In genomic region chr6:2855061-2855519, GRCh38 we compare ENCODE assay signal across 8 cellular contexts. TPM values are rescaled to one million over a fixed set of nuclear protein-coding genes. Genes with fewer than 3 reads are reported as not detected.
DNase-seq lines count a peak whose midpoint lies in the region; ATAC-seq and TF ChIP-seq lines count a peak whose summit lies in the region.

No MANE protein-coding gene starts in this region.

- TF ChIP-seq CTCF in breast epithelium (IDR thresholded peaks at IDR 0.05) (no peak), MCF 10A (IDR thresholded peaks at IDR 0.05; ENCODE audit: unreplicated experiment) (no peak), coronary artery (IDR thresholded peaks at IDR 0.05) (no peak), vagina (IDR thresholded peaks at IDR 0.05) (no peak)

- H3K36me3 Mint-ChIP-seq in MCF 10A (ENCODE audit: insufficient read depth, unreplicated experiment): no peaks in the 10 kb centered on the region
- peaks cover 14 to 19% of the 10 kb centered on the region in 2 donors for H3K36me3 Mint-ChIP-seq in naive B cell

- peak overlapping the region in 1 of 3 donors; percentile 62 for H3K4me3 ChIP-seq in breast epithelium
- H3K4me3 ChIP-seq in coronary artery: peak overlapping the region; percentile 67
- no peak overlapping the region for H3K4me3 ChIP-seq in vagina

- CTCF ChIA-PET in MCF 10A (lab: Yijun Ruan, JAX): interaction anchor here (0.6 to 4.9 kb wide), 7 partner anchors 8 to 77 kb away, joined by 3 to 31 read pairs (median 5); no protein-coding TSS in a partner anchor

- H3K4me1 ChIP-seq in breast epithelium: no peaks in the 10 kb centered on the region
- peaks cover 48% of the 10 kb centered on the region for H3K4me1 ChIP-seq in vagina

- H3K27ac Mint-ChIP-seq in MCF 10A (ENCODE audit: low read depth, unreplicated experiment): no peak overlapping the region
- H3K27ac Mint-ChIP-seq in naive B cell: peak overlapping the region; percentile 71 to 98 (median 95)

- H3K4me1 Mint-ChIP-seq in MCF 10A (ENCODE audit: insufficient read depth, unreplicated experiment): peaks cover 5% of the 10 kb centered on the region
- peaks cover 38 to 74% (median 70%) of the 10 kb centered on the region in 3 donors for H3K4me1 Mint-ChIP-seq in naive B cell

- intact Hi-C loops in breast epithelium (cut with DNase I; ENCODE audit: low total_unique reads): no loop called here
- intact Hi-C loops in MCF 10A (cut with micrococcal nuclease): no loop called here
- intact Hi-C loops in vagina (cut with DNase I): loop anchor here (5.0 kb wide), 1 partner anchor 947 kb away; no protein-coding TSS in a partner anchor

- H3K27ac ChIP-seq in breast epithelium (peak overlapping the region; percentile 71 to 80), coronary artery (peak overlapping the region in 1 of 2 donors; percentile 87), vagina (peak overlapping the region; percentile 63)

- H3K36me3 ChIP-seq in breast epithelium (no peaks in the 10 kb centered on the region), vagina (no peaks in the 10 kb centered on the region)

- H3K9me3 Mint-ChIP-seq in MCF 10A (ENCODE audit: unreplicated experiment): no peaks in the 10 kb centered on the region
- peaks cover 0 to 1% (median 0%) of the 10 kb centered on the region in 7 donors for H3K9me3 Mint-ChIP-seq in naive B cell

- DNase-seq in breast epithelium (ENCODE audit: low spot score in 2 of 2): no peak
- DNase-seq in MCF 10A (ENCODE audit: unreplicated experiment): no peak
- no peak for DNase-seq in coronary artery (ENCODE audit: low spot score)
- DNase-seq in naive B cell: no peak
- DNase-seq in vagina (ENCODE audit: extremely low spot score in 2 of 2): no peak
- no peak for DNase-seq in stimulated activated naive CD4-positive, alpha-beta T cell (lab: John Stamatoyannopoulos, UW)
- no peak for DNase-seq in left lobe of liver (ENCODE audit: low spot score)

- H3K27me3 ChIP-seq in breast epithelium (no peaks in the 10 kb centered on the region), vagina (no peaks in the 10 kb centered on the region)

- BruUV-seq in MCF 10A (replicated peaks; lab: Mats Ljungman, UMichigan): no TSS peak

- H3K27me3 Mint-ChIP-seq in MCF 10A (ENCODE audit: insufficient read depth, unreplicated experiment): no peaks in the 10 kb centered on the region
- no peaks in the 10 kb centered on the region for H3K27me3 Mint-ChIP-seq in naive B cell

- ATAC-seq in naive B cell (ENCODE audit: low read depth in 2 of 2) (no peak), GM19397 (IDR thresholded peaks at IDR 0.05; ENCODE audit: unreplicated experiment) (no peak), left lobe of liver (no peak)

- H3K9me3 ChIP-seq in breast epithelium: no peaks in the 10 kb centered on the region
- no peaks in the 10 kb centered on the region for H3K9me3 ChIP-seq in vagina

- no peak overlapping the region for H3K4me3 Mint-ChIP-seq in MCF 10A (ENCODE audit: unreplicated experiment)
- H3K4me3 Mint-ChIP-seq in naive B cell: peak overlapping the region; percentile 68 to 90 (median 78)

- TF ChIP-seq POLR2A in breast epithelium (IDR thresholded peaks at IDR 0.05) (no peak), vagina (IDR thresholded peaks at IDR 0.05) (no peak)

- POLR2A ChIA-PET in MCF 10A (lab: Yijun Ruan, JAX): no interaction called here

RNA-seq across cellular contexts. Expression of gene SERPINB1, which starts 13.4 kb away (rescaled TPM):
- total RNA-seq in breast epithelium (10 to 100 TPM; 35.1 to 53.6 (median 51.8) TPM), MCF 10A (2022) (20.8 and 28.0 TPM in 2 replicates), vagina (38.1 TPM), left lobe of liver (9.5 TPM)
- 100 to 1,000 TPM in 2 of 6 donors, 10 to 100 TPM in 4; 84.7 to 107 (median 93.7) TPM for polyA plus RNA-seq in naive B cell (ENCODE audit: low read depth in 6 of 6)

RNA-seq across cellular contexts. Expression of gene SERPINB9, which starts 48.0 kb away (rescaled TPM):
- 10 to 100 TPM in 2 of 3 donors, 1 to 10 TPM in 1; 8.0 to 12.8 (median 10.8) TPM for total RNA-seq in breast epithelium
- not detected in 2 replicates for total RNA-seq in MCF 10A (2022)
- 10 to 100 TPM; 18.2 to 35.2 (median 27.7) TPM for polyA plus RNA-seq in naive B cell (ENCODE audit: low read depth in 6 of 6)
- 6.9 TPM for total RNA-seq in vagina
- total RNA-seq in left lobe of liver: 2.0 TPM
